ENCODE assay signal across 9 cellular contexts in genomic region chr16:22300427-22301071, GRCh38. TPM values are rescaled to one million over a fixed set of nuclear protein-coding genes. Genes with fewer than 3 reads are reported as not detected.
DNase-seq lines count a peak whose midpoint lies in the region; ATAC-seq, FAIRE-seq and TF ChIP-seq lines count a peak whose summit lies in the region.
"Had no signal": no experiment of that assay in that cellular context is flagged by ENCODE, and none has a peak within 500 bp of the region (broad histone marks: within the 10 kb centered on the region; RNA-seq: fewer than 3 reads in every experiment).

No MANE protein-coding gene starts in this region.

- H3K4me3 ChIP-seq in Caco-2 (ENCODE audit: low read depth, low read length), result no peak overlapping the region
- H3K4me3 ChIP-seq in brain microvascular endothelial cell (ENCODE audit: low read depth, low read length), result no peak overlapping the region
- no peak overlapping the region for H3K4me3 ChIP-seq in keratinocyte (ENCODE audit: control insufficient read depth in 2 of 3, extremely low read depth in 1 of 3, insufficient read depth in 2 of 3, low read depth in 1 of 3, low read length in 3 of 3)
- H3K4me3 ChIP-seq: SK-N-MC had no signal

- peaks cover 4% of the 10 kb centered on the region for H3K9me1 ChIP-seq in keratinocyte (ENCODE audit: control insufficient read depth, extremely low read depth, insufficient read depth, low read length)

- FAIRE-seq in keratinocyte (lab: Jason Lieb, UNC), result no peak

- dilution Hi-C loops in keratinocyte (cut with MboI; ENCODE audit: extremely low pct_ligation_motif_present, low sequenced_read_pairs), result no loop called here

- H3K4me2 ChIP-seq in keratinocyte (ENCODE audit: control insufficient read depth, extremely low read depth, insufficient read depth, low read depth, low read length), result peak overlapping the region; percentile 40

- ATAC-seq in T-cell (replicated peaks in 1 of 4), result no peak

- H3K27ac Mint-ChIP-seq in Caco-2 (ENCODE audit: unreplicated experiment) (no peak overlapping the region), T-cell (peak overlapping the region; percentile 40 to 45)

- H3K9me3 Mint-ChIP-seq in Caco-2 (ENCODE audit: unreplicated experiment), result no peaks in the 10 kb centered on the region
- H3K9me3 Mint-ChIP-seq in T-cell, result no peaks in the 10 kb centered on the region

- H3K27me3 ChIP-seq in Caco-2 (replicated peaks; ENCODE audit: control insufficient read depth, insufficient read depth, low read length) (no peaks in the 10 kb centered on the region), brain microvascular endothelial cell (replicated peaks) (no peaks in the 10 kb centered on the region), keratinocyte (ENCODE audit: control insufficient read depth, extremely low read depth, insufficient read depth, low read length) (no peaks in the 10 kb centered on the region)

- peaks cover 59% of the 10 kb centered on the region for H3K36me3 Mint-ChIP-seq in Caco-2 (ENCODE audit: insufficient read depth, unreplicated experiment)
- H3K36me3 Mint-ChIP-seq in T-cell, result peaks cover 26% of the 10 kb centered on the region

- no peak overlapping the region for H2AFZ ChIP-seq in keratinocyte (ENCODE audit: control insufficient read depth, low read length)

- H3K4me3 Mint-ChIP-seq in Caco-2 (ENCODE audit: unreplicated experiment) (peak overlapping the region; percentile 16), T-cell (peak overlapping the region in 1 of 3 donors; percentile 42)

- H3K9me3 ChIP-seq in Caco-2 (no peaks in the 10 kb centered on the region), keratinocyte (ENCODE audit: control insufficient read depth, low read depth, low read length) (no peaks in the 10 kb centered on the region)

- CTCF ChIA-PET in Caco-2 (lab: Charles Lee), result interaction anchor here (0.6 to 1.3 kb wide), 5 partner anchors 21 to 105 kb away, joined by 3 to 5 read pairs (median 4); no protein-coding TSS in a partner anchor
- CTCF ChIA-PET in T-cell (lab: Charles Lee), result interaction anchor here (0.6 to 1.6 kb wide), 9 partner anchors 10 to 793 kb away, joined by 3 to 10 read pairs (median 4); partner anchors contain the start of gene UQCRC2 (in 1 of the 2)

- no peak overlapping the region for H3K27ac ChIP-seq in brain microvascular endothelial cell
- H3K27ac ChIP-seq in keratinocyte (ENCODE audit: control insufficient read depth, insufficient read depth, low read length), result no peak overlapping the region
- H3K27ac ChIP-seq: SK-N-MC had no signal

- peaks cover 13% of the 10 kb centered on the region for H4K20me1 ChIP-seq in keratinocyte (ENCODE audit: control insufficient read depth, extremely low read depth, insufficient read depth, low read length)

- TF ChIP-seq CTCF in Caco-2 (IDR thresholded peaks at IDR 0.05; ENCODE audit: insufficient read depth in 1 of 2, low read depth in 1 of 2, low read length in 1 of 2, severe bottlenecking in 1 of 2, unreplicated experiment in 1 of 2) (peak; percentile 39 to 54), brain microvascular endothelial cell (IDR thresholded peaks at IDR 0.05; ENCODE audit: low read depth, low read length, missing control alignments) (peak; percentile 84), keratinocyte (optimal IDR thresholded peaks at IDR 0.05 in 1 of 3, IDR thresholded peaks at IDR 0.05 in 1 of 3, conservative IDR thresholded peaks at IDR 0.05 in 1 of 3; ENCODE audit: extremely low read depth in 1 of 3, insufficient read depth in 2 of 3, low read length in 3 of 3) (peak; percentile 87 to 89 (median 88))

- H3K27me3 Mint-ChIP-seq in Caco-2 (ENCODE audit: insufficient read depth, unreplicated experiment) (no peaks in the 10 kb centered on the region), T-cell (peaks cover 0 to 4% of the 10 kb centered on the region in 2 donors)

- POLR2A ChIA-PET in Caco-2 (lab: Charles Lee) (no interaction called here), T-cell (lab: Charles Lee) (interaction anchor here (0.5 to 0.6 kb wide), 3 partner anchors 69 to 654 kb away, joined by 3 to 4 read pairs (median 3); no protein-coding TSS in a partner anchor)

- peak in 1 of 2 experiments; percentile 36 for DNase-seq in Caco-2
- peak; percentile 84 for DNase-seq in HuH-7 (ENCODE audit: low spot score)
- DNase-seq in T-cell, result peak in 30 of 34 experiments; percentile 9 to 56 (median 37)
- DNase-seq in brain microvascular endothelial cell, result peak; percentile 45
- no peak for DNase-seq in keratinocyte (ENCODE audit: low read depth, low spot score)
- DNase-seq in stimulated activated CD8-positive, alpha-beta memory T cell treated with anti-CD3 and anti-CD28 coated beads, Interleukin-4, amount 100 ng/mL, for 48 hours, result peak; percentile 61
- no peak for DNase-seq in NCI-H1048 (lab: John Stamatoyannopoulos, UW)
- no peak for DNase-seq in effector CD4-positive, alpha-beta T cell

- BruUV-seq in Caco-2 (replicated peaks; lab: Mats Ljungman, UMichigan), result no TSS peak

- H3K36me3 ChIP-seq in Caco-2 (ENCODE audit: control insufficient read depth, insufficient read depth, low read length) (no peaks in the 10 kb centered on the region), brain microvascular endothelial cell (replicated peaks) (peaks cover 14% of the 10 kb centered on the region), keratinocyte (ENCODE audit: control insufficient read depth in 2 of 2, extremely low read depth in 1 of 2, insufficient read depth in 2 of 2, low read length in 2 of 2) (peaks cover 7 to 35% of the 10 kb centered on the region in 2 experiments)

- H3K4me1 ChIP-seq in Caco-2, result peaks cover 5% of the 10 kb centered on the region
- peaks cover 17% of the 10 kb centered on the region for H3K4me1 ChIP-seq in keratinocyte (ENCODE audit: control insufficient read depth, extremely low read depth, insufficient read depth, low read length)

- H3K4me1 Mint-ChIP-seq in Caco-2 (ENCODE audit: low read depth, unreplicated experiment) (peaks cover 13% of the 10 kb centered on the region), T-cell (peaks cover 62 to 67% (median 65%) of the 10 kb centered on the region in 3 donors)

- intact Hi-C loops in Caco-2 (cut with micrococcal nuclease; ENCODE audit: unreplicated experiment), result no loop called here

- H3K9ac ChIP-seq in keratinocyte (ENCODE audit: control insufficient read depth, extremely low read depth, insufficient read depth, low read length), result no peak overlapping the region

- in situ Hi-C loops in brain microvascular endothelial cell (cut with HindIII; ENCODE audit: low pct_ligation_motif_present, low sequenced_read_pairs), result no loop called here

- H3K79me2 ChIP-seq in keratinocyte (ENCODE audit: control insufficient read depth, insufficient read depth, low read length), result peaks cover 65% of the 10 kb centered on the region

RNA-seq across cellular contexts. Expression of gene POLR3E, which starts 3.3 kb away (rescaled TPM):
- 68.7 and 70.8 TPM in 2 replicates for total RNA-seq in Caco-2 (2022)
- total RNA-seq in T-cell, result 100 to 1,000 TPM in 2 of 5 donors, 10 to 100 TPM in 3; 79.3 to 174 (median 99.7) TPM
- 38.0 to 83.3 TPM (median 74.0 TPM) in 3 replicates for polyA plus RNA-seq in keratinocyte
- 60.0 TPM for polyA plus RNA-seq in keratinocyte (2011; ENCODE audit: low read depth)
- 48.0 and 56.3 TPM in 2 replicates for polyA plus RNA-seq in keratinocyte (2011; cell fraction: cytosol; rRNA removed)
- polyA plus RNA-seq in keratinocyte (2011; cell fraction: nucleus; rRNA removed), result 74.8 and 87.1 TPM in 2 replicates
- polyA plus RNA-seq in keratinocyte (2012; ENCODE audit: low replicate concordance), result 30.5 and 39.1 TPM in 2 replicates
- 184 to 243 TPM (median 200 TPM) in 3 replicates for polyA minus RNA-seq in keratinocyte
- 57.2 TPM for polyA minus RNA-seq in keratinocyte (2011; cell fraction: cytosol; rRNA and poly(A)+ RNA removed)
- polyA minus RNA-seq in keratinocyte (2011; cell fraction: nucleus; rRNA and poly(A)+ RNA removed), result 60.6 and 72.9 TPM in 2 replicates

Comparison
In these comparisons a context has a peak if more than half of its experiments do, and no peak if none do; other contexts are left out.
1. DNase-seq: peak in HuH-7 (single experiment), T-cell (30 of 34), brain microvascular endothelial cell (single experiment) and stimulated activated CD8-positive, alpha-beta memory T cell treated with anti-CD3 and anti-CD28 coated beads, Interleukin-4, amount 100 ng/mL, for 48 hours (single experiment); none in keratinocyte (single experiment), NCI-H1048 (single experiment) and effector CD4-positive, alpha-beta T cell (single experiment).
2. Peak in every context shown above with its lines, with median percentiles within 50 percentile points of each other: CTCF ChIP-seq.